ENCODE assay signal across 10 cellular contexts in genomic region chr1:91502882-91503184, GRCh38. TPM values are rescaled to one million over a fixed set of nuclear protein-coding genes. Genes with fewer than 3 reads are reported as not detected.
A peak's percentile ranks its signal among the peaks of the same experiment; 100 is the strongest.
DNase-seq lines count a peak whose midpoint lies in the region; ATAC-seq, FAIRE-seq and TF ChIP-seq lines count a peak whose summit lies in the region.
"Had no signal": no experiment of that assay in that cellular context is flagged by ENCODE, and none has a peak within 500 bp of the region (broad histone marks: within the 10 kb centered on the region; RNA-seq: fewer than 3 reads in every experiment).

No MANE protein-coding gene starts in this region.

- no peaks in the 10 kb centered on the region for H3K9me3 Mint-ChIP-seq in central memory CD8-positive, alpha-beta T cell
- H3K9me3 Mint-ChIP-seq: T-cell had no signal

- peak overlapping the region; percentile 1 for H3K27ac Mint-ChIP-seq in central memory CD8-positive, alpha-beta T cell (ENCODE audit: low read depth)
- H3K27ac Mint-ChIP-seq: T-cell had no signal

- peak; percentile 39 for TF ChIP-seq CTCF in cardiac muscle cell (IDR thresholded peaks at IDR 0.05; ENCODE audit: low read depth, low read length)

- intact Hi-C loops in right cardiac atrium (cut with DNase I), result loop anchor here in 2 of 4 donors (10.0 kb wide), 1 partner anchor 218 kb away; no protein-coding TSS in a partner anchor

- DNase-seq in cardiac muscle cell (ENCODE audit: low read depth in 1 of 2, low spot score in 1 of 2) (peak in 1 of 2 donors; percentile 51), right cardiac atrium (no peak), NCI-H2227 treated with DMSO at 0.1 percent for 48 hours (lab: John Stamatoyannopoulos, UW) (peak; percentile 41), GM19238 (ENCODE audit: insufficient read length, low spot score) (no peak), dedifferentiated amniotic fluid mesenchymal stem cell (ENCODE audit: extremely low spot score) (no peak), substantia nigra (lab: John Stamatoyannopoulos, UW) (no peak), small intestine (no peak)
- DNase-seq in central memory CD8-positive, alpha-beta T cell (ENCODE audit: low spot score in 2 of 2), result no peak
- DNase-seq: heart left ventricle, T-cell had no signal

- H3K36me3 Mint-ChIP-seq in central memory CD8-positive, alpha-beta T cell (ENCODE audit: insufficient read depth), result peaks cover 4% of the 10 kb centered on the region
- H3K36me3 Mint-ChIP-seq: T-cell had no signal

- no peaks in the 10 kb centered on the region for H3K9me3 ChIP-seq in cardiac muscle cell (ENCODE audit: low read depth)
- H3K9me3 ChIP-seq in right cardiac atrium (ENCODE audit: control insufficient read depth, low read length), result no peaks in the 10 kb centered on the region
- no peaks in the 10 kb centered on the region for H3K9me3 ChIP-seq in small intestine (ENCODE audit: control insufficient read depth, low read depth)
- H3K9me3 ChIP-seq: heart left ventricle had no signal

- H3K27me3 ChIP-seq in cardiac muscle cell (no peaks in the 10 kb centered on the region), right cardiac atrium (ENCODE audit: control insufficient read depth, insufficient read depth) (no peaks in the 10 kb centered on the region), small intestine (ENCODE audit: control insufficient read depth in 2 of 2, insufficient read depth in 2 of 2, low read length in 2 of 2) (no peaks in the 10 kb centered on the region)
- H3K27me3 ChIP-seq: heart left ventricle had no signal

- no peak for FAIRE-seq in small intestine (lab: Jason Lieb, UNC)

- H3K4me3 Mint-ChIP-seq in central memory CD8-positive, alpha-beta T cell, result peak overlapping the region; percentile 42

- no peaks in the 10 kb centered on the region for H3K27me3 Mint-ChIP-seq in central memory CD8-positive, alpha-beta T cell
- H3K27me3 Mint-ChIP-seq: T-cell had no signal

- peaks cover 13% of the 10 kb centered on the region for H3K4me1 Mint-ChIP-seq in central memory CD8-positive, alpha-beta T cell

- 51% methylated on average over 1 of the region's 1 CpG for WGBS in right cardiac atrium
- WGBS in small intestine, 3 donors, result 45 to 68% (median 62%) methylated on average over 1 of the region's 1 CpG

- H3K27ac ChIP-seq in cardiac muscle cell (no peak overlapping the region), right cardiac atrium (ENCODE audit: low read length) (no peak overlapping the region), substantia nigra (ENCODE audit: low read depth, low read length, poor library complexity, severe bottlenecking) (no peak overlapping the region), small intestine (ENCODE audit: low read depth in 1 of 2, low read length in 1 of 2) (no peak overlapping the region)
- H3K27ac ChIP-seq: heart left ventricle had no signal

- peaks cover 4% of the 10 kb centered on the region for H3K4me1 ChIP-seq in cardiac muscle cell (ENCODE audit: low read depth)
- H3K4me1 ChIP-seq in right cardiac atrium (ENCODE audit: control insufficient read depth, insufficient read depth, low read length), result no peaks in the 10 kb centered on the region
- H3K4me1 ChIP-seq in small intestine (ENCODE audit: control insufficient read depth in 2 of 2, insufficient read depth in 1 of 2, low read depth in 1 of 2, low read length in 1 of 2), result peaks cover 0 to 4% of the 10 kb centered on the region in 2 donors

- H3K4me3 ChIP-seq in cardiac muscle cell (no peak overlapping the region), right cardiac atrium (ENCODE audit: low read length) (no peak overlapping the region), small intestine (ENCODE audit: low read depth in 1 of 2, low read length in 2 of 2) (no peak overlapping the region)

- H3K36me3 ChIP-seq in cardiac muscle cell (no peaks in the 10 kb centered on the region), small intestine (ENCODE audit: control insufficient read depth in 2 of 2, insufficient read depth in 2 of 2, low read length in 2 of 2) (no peaks in the 10 kb centered on the region)
- H3K36me3 ChIP-seq: heart left ventricle had no signal

- ATAC-seq in right cardiac atrium, result no peak
- no peak for ATAC-seq in central memory CD8-positive, alpha-beta T cell (replicated peaks; ENCODE audit: extremely low read depth, poor library complexity, severe bottlenecking)
- ATAC-seq: heart left ventricle, T-cell had no signal

RNA-seq across cellular contexts. Expression of gene CDC7, which starts 2.2 kb away (rescaled TPM):
- total RNA-seq in cardiac muscle cell, result 5.4 and 7.6 TPM in 2 replicates
- 4.7 and 7.8 TPM in 2 replicates for polyA plus RNA-seq in cardiac muscle cell
- 1 to 10 TPM; 1.2 to 2.0 (median 1.7) TPM for total RNA-seq in right cardiac atrium
- 0.50 TPM for polyA plus RNA-seq in right cardiac atrium
- 1 to 10 TPM in 2 of 3 donors, under 1 TPM in 1; 0.27 to 6.0 (median 1.1) TPM for polyA plus RNA-seq in small intestine
